1 cellular context compared by ENCODE assay signal in genomic region chrX:49884290-49884862, GRCh38.
A peak's percentile ranks its signal among the peaks of the same experiment; 100 is the strongest.
TF ChIP-seq lines count a peak whose summit lies in the region.

No MANE protein-coding gene starts in this region.

TF ChIP-seq in K562, 482 proteins besides CTCF, POLR2A, EP300 and RAD21 (continued from another document):
- TF ChIP-seq CTCFL (IDR thresholded peaks at IDR 0.05; ENCODE audit: borderline replicate concordance, insufficient read depth, low read depth, low read length, poor library complexity, severe bottlenecking) = peak; percentile 32
- no peak for TF ChIP-seq ZBTB7A (IDR thresholded peaks at IDR 0.05; ENCODE audit: borderline replicate concordance, control insufficient read depth, low read depth, low read length)
- no peak for TF ChIP-seq NCOR1 (IDR thresholded peaks at IDR 0.05)
- no peak for TF ChIP-seq E2F6 (IDR thresholded peaks at IDR 0.05; ENCODE audit: borderline replicate concordance in 1 of 2, extremely low read depth in 1 of 2, insufficient read depth in 1 of 2, insufficient read length in 1 of 2, low read depth in 1 of 2, low read length in 1 of 2, poor library complexity in 1 of 2, severe bottlenecking in 1 of 2)
- TF ChIP-seq ZFP30 (CRISPR knock-in tag; IDR thresholded peaks at IDR 0.05; ENCODE audit: borderline replicate concordance) = no peak
- no peak for TF ChIP-seq ZNF586 (CRISPR knock-in tag; conservative IDR thresholded peaks at IDR 0.05)
- TF ChIP-seq ZNF785 (CRISPR knock-in tag; IDR thresholded peaks at IDR 0.05) = no peak
- 0 out of 2 replicates have a peak, but pooled peaks have one; percentile 42 for TF ChIP-seq SMC3 (conservative IDR thresholded peaks at IDR 0.05; ENCODE audit: insufficient read depth, low read depth, low read length)
- TF ChIP-seq POLR2G (IDR thresholded peaks at IDR 0.05; ENCODE audit: low read depth, low read length) = no peak
- no peak for TF ChIP-seq ZKSCAN3 (CRISPR knock-in tag; IDR thresholded peaks at IDR 0.05)
- peak; percentile 58 for TF ChIP-seq RFX1 (IDR thresholded peaks at IDR 0.05)
- TF ChIP-seq TFAM (CRISPR knock-in tag; conservative IDR thresholded peaks at IDR 0.05) = no peak
- TF ChIP-seq POLR3G (IDR thresholded peaks at IDR 0.05; ENCODE audit: extremely low read depth, insufficient read length, insufficient replicate concordance) = no peak
- no peak for TF ChIP-seq ZBTB17 (CRISPR knock-in tag; IDR thresholded peaks at IDR 0.05)
- TF ChIP-seq MBD2 (IDR thresholded peaks at IDR 0.05; ENCODE audit: borderline replicate concordance, low read depth) = no peak
- TF ChIP-seq USF1 (CRISPR knock-in tag; IDR thresholded peaks at IDR 0.05) = no peak
- no peak for TF ChIP-seq BCL6 (CRISPR knock-in tag; IDR thresholded peaks at IDR 0.05)
- TF ChIP-seq EGR1 (conservative IDR thresholded peaks at IDR 0.05) = no peak
- TF ChIP-seq TCFL5 (CRISPR knock-in tag; conservative IDR thresholded peaks at IDR 0.05) = no peak
- TF ChIP-seq SUPT5H (IDR thresholded peaks at IDR 0.05) = no peak
